In the genomic region with DNA sequence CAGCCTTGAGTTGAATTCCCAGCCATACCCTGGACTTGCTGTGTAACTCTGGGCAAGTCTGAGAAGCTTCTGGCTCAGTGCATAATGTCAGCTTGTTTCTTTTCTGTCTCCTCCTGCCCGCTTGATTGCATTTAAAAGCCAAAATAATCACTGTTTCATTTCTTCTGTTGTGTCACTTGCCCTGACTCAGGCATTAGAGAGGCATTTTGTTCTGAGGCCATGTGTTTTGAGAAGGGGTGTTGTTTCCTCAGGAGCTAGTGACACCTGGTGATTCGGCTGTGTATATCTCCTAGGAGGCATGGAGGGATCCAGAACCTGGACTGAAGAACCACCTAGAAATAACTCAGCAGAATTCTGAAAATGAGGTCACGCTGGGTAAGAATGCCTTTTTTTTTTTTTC, we compare ENCODE assay signal across 13 cellular contexts. TPM values are rescaled to one million over a fixed set of nuclear protein-coding genes. Genes with fewer than 3 reads are reported as not detected.
DNase-seq lines count a peak whose midpoint lies in the region; ATAC-seq and TF ChIP-seq lines count a peak whose summit lies in the region.
"Had no signal": no experiment of that assay in that cellular context is flagged by ENCODE, and none has a peak within 500 bp of the region (broad histone marks: within the 10 kb centered on the region; RNA-seq: fewer than 3 reads in every experiment).

No MANE protein-coding gene starts in this region.

- WGBS in GM23248 (ENCODE audit: low coverage in 1 of 2, low lambda C conversion rate in 2 of 2, missing lambda C conversion rate in 2 of 2), 2 experiments: 81 to 82% methylated on average over 3 of the region's 3 CpGs

- H3K9me3 ChIP-seq in GM23248 (ENCODE audit: low read depth): no peaks in the 10 kb centered on the region
- H3K9me3 ChIP-seq in SK-N-MC (ENCODE audit: low read depth, low read length): no peaks in the 10 kb centered on the region
- H3K9me3 ChIP-seq: right atrium auricular region had no signal

- H3K36me3 Mint-ChIP-seq in stimulated activated naive B cell treated with anti-CD40 and anti-IgM and Interleukin-4, amounts not matched to agents 10 μg/mL and 1 μg/mL and 100 μg/mL, for 72 hours: peaks cover 18 to 40% of the 10 kb centered on the region in 2 donors

- no peak overlapping the region for H3K4me3 Mint-ChIP-seq in stimulated activated naive B cell treated with anti-CD40 and anti-IgM and Interleukin-4, amounts not matched to agents 10 μg/mL and 1 μg/mL and 100 μg/mL, for 72 hours

- H3K4me3 ChIP-seq in GM23248: no peak overlapping the region
- no peak overlapping the region for H3K4me3 ChIP-seq in SK-N-MC
- no peak overlapping the region for H3K4me3 ChIP-seq in epithelial cell of esophagus (ENCODE audit: low read length)
- H3K4me3 ChIP-seq: right atrium auricular region had no signal

- H3K9ac ChIP-seq in GM23248 (no peak overlapping the region), SK-N-MC (ENCODE audit: insufficient read length) (peak overlapping the region; percentile 71)

- peak; percentile 21 for TF ChIP-seq CTCF in 22Rv1 (IDR thresholded peaks at IDR 0.05)
- peak; percentile 51 for TF ChIP-seq CTCF in epithelial cell of esophagus (IDR thresholded peaks at IDR 0.05; ENCODE audit: insufficient read depth, low read depth, low read length, missing control alignments)

- no peak overlapping the region for H2AFZ ChIP-seq in GM23248

- H3K27ac ChIP-seq in 22Rv1 (peak overlapping the region; percentile 33; the same call in 1 of the 2 replicates), GM23248 (no peak overlapping the region; the same call in 1 of the 2 replicates), SK-N-MC (peak overlapping the region; percentile 95)
- H3K27ac ChIP-seq: right atrium auricular region had no signal

- H3K9me3 Mint-ChIP-seq in stimulated activated naive B cell treated with anti-CD40 and anti-IgM and Interleukin-4, amounts not matched to agents 10 μg/mL and 1 μg/mL and 100 μg/mL, for 72 hours: no peaks in the 10 kb centered on the region

- peaks cover 37% of the 10 kb centered on the region; the same call in 1 of the 2 replicates for H3K36me3 ChIP-seq in GM23248 (ENCODE audit: low read depth)
- H3K36me3 ChIP-seq in SK-N-MC (ENCODE audit: insufficient read depth, low read length): peaks cover 47% of the 10 kb centered on the region

- peaks cover 18% of the 10 kb centered on the region; the same call in 1 of the 2 replicates for H3F3A ChIP-seq in GM23248 (ENCODE audit: insufficient read depth)

- no peaks in the 10 kb centered on the region for H3K27me3 ChIP-seq in GM23248 (replicated peaks; ENCODE audit: insufficient read depth)
- H3K27me3 ChIP-seq: right atrium auricular region had no signal

- no peaks in the 10 kb centered on the region for H3K27me3 Mint-ChIP-seq in stimulated activated naive B cell treated with anti-CD40 and anti-IgM and Interleukin-4, amounts not matched to agents 10 μg/mL and 1 μg/mL and 100 μg/mL, for 72 hours

- in situ Hi-C loops in GM23248 (cut with MboI): no loop called here

- no peaks in the 10 kb centered on the region for H4K20me1 ChIP-seq in GM23248 (ENCODE audit: insufficient read depth)

- H3K4me2 ChIP-seq in GM23248 (ENCODE audit: unreplicated experiment): no peak overlapping the region

- H3K27ac Mint-ChIP-seq in stimulated activated naive B cell treated with anti-CD40 and anti-IgM and Interleukin-4, amounts not matched to agents 10 μg/mL and 1 μg/mL and 100 μg/mL, for 72 hours: no peak overlapping the region

- DNase-seq in GM23248 (peak; percentile 56), SK-N-MC (ENCODE audit: low read depth, low spot score) (no peak), epithelial cell of esophagus (ENCODE audit: low read depth) (peak; percentile 63), D341Med (ENCODE audit: low spot score) (no peak)
- no peak for DNase-seq in stimulated activated naive B cell treated with anti-CD40 and anti-IgM and Interleukin-4, amounts not matched to agents 10 μg/mL and 1 μg/mL and 100 μg/mL, for 72 hours
- DNase-seq: DMS79 treated with DMSO at 0.1 percent for 48 hours, glutamatergic neuron, NCI-H1694, trophoblast cell had no signal

- no peak for ATAC-seq in HG02642 (IDR thresholded peaks at IDR 0.05; ENCODE audit: poor library complexity, unreplicated experiment)
- no peak for ATAC-seq in stimulated activated naive B cell treated with anti-CD40 and anti-IgM and Interleukin-4, amounts not matched to agents 10 μg/mL and 1 μg/mL and 100 μg/mL, for 72 hours (replicated peaks)
- ATAC-seq in HG03342 (IDR thresholded peaks at IDR 0.05; ENCODE audit: unreplicated experiment): no peak

- H3K4me1 ChIP-seq in GM23248 (ENCODE audit: insufficient read depth): peaks cover 7% of the 10 kb centered on the region; the same call in 1 of the 2 replicates

- H3K79me2 ChIP-seq in GM23248 (ENCODE audit: insufficient read depth): peaks cover 23% of the 10 kb centered on the region

- peaks cover 15 to 25% of the 10 kb centered on the region in 2 donors for H3K4me1 Mint-ChIP-seq in stimulated activated naive B cell treated with anti-CD40 and anti-IgM and Interleukin-4, amounts not matched to agents 10 μg/mL and 1 μg/mL and 100 μg/mL, for 72 hours

- no peaks in the 10 kb centered on the region for H3K9me2 ChIP-seq in GM23248 (ENCODE audit: insufficient read depth)

RNA-seq across cellular contexts. Expression of a gene that starts 16.0 kb away (rescaled TPM):
- total RNA-seq in GM23248 (2014; rRNA removed; shearing (Covaris generic)): 26.0 and 31.9 TPM in 2 replicates
- polyA plus RNA-seq in GM23248 (2016; fragmentation: Nextera tagmentation; extraction: Ambion mirVana): 25.2 and 25.6 TPM in 2 replicates

RNA-seq across cellular contexts. Expression of a gene that starts 19.9 kb away (rescaled TPM):
- 7.7 and 14.0 TPM in 2 replicates for total RNA-seq in GM23248 (2014; rRNA removed; shearing (Covaris generic))
- polyA plus RNA-seq in GM23248 (2016; fragmentation: Nextera tagmentation; extraction: Ambion mirVana): 8.2 and 11.1 TPM in 2 replicates

RNA-seq across cellular contexts. Expression of a gene that starts 37.3 kb away (rescaled TPM):
- 3.4 and 15.0 TPM in 2 replicates for total RNA-seq in GM23248 (2014; rRNA removed; shearing (Covaris generic))
- polyA plus RNA-seq in GM23248 (2016; fragmentation: Nextera tagmentation; extraction: Ambion mirVana): 2.8 and 2.9 TPM in 2 replicates

Comparison
In these comparisons a context has a peak if more than half of its experiments do, and no peak if none do; other contexts are left out.
1. DNase-seq: peak in GM23248 (single experiment) and epithelial cell of esophagus (single experiment); none in SK-N-MC (single experiment), stimulated activated naive B cell treated with anti-CD40 and anti-IgM and Interleukin-4, amounts not matched to agents 10 μg/mL and 1 μg/mL and 100 μg/mL, for 72 hours (single experiment) and D341Med (single experiment).